10 cellular contexts compared by ENCODE assay signal in genomic region chr5:177507165-177507564, GRCh38. TPM values are rescaled to one million over a fixed set of nuclear protein-coding genes. Genes with fewer than 3 reads are reported as not detected.
A peak's percentile ranks its signal among the peaks of the same experiment; 100 is the strongest.
DNase-seq lines count a peak whose midpoint lies in the region; ATAC-seq and TF ChIP-seq lines count a peak whose summit lies in the region.
"Had no signal": no experiment of that assay in that cellular context is flagged by ENCODE, and none has a peak within 500 bp of the region (broad histone marks: within the 10 kb centered on the region; RNA-seq: fewer than 3 reads in every experiment).

No MANE protein-coding gene starts in this region.

- peaks cover 7% of the 10 kb centered on the region for H3K79me1 ChIP-seq in mesenchymal stem cell (replicated peaks; ENCODE audit: low read length, poor library complexity, severe bottlenecking)

- no peak overlapping the region for H3K18ac ChIP-seq in mesenchymal stem cell (ENCODE audit: low read depth in 1 of 2, low read length in 2 of 2)

- H3K14ac ChIP-seq in mesenchymal stem cell (ENCODE audit: low read length in 2 of 2) = no peak overlapping the region

- no peak for ATAC-seq in activated T-helper 17 cell treated with anti-CD3 and anti-CD28 coated beads, Interleukin-2, amount 50 U/mL, for 72 hours (replicated peaks)
- ATAC-seq in activated T-cell treated with anti-CD3 and anti-CD28 coated beads, Interleukin-2, amount 50 U/mL, for 72 hours (replicated peaks in 1 of 2) = no peak

- H3K9me3 Mint-ChIP-seq in activated T-helper 17 cell treated with anti-CD3 and anti-CD28 coated beads, Interleukin-2, amount 50 U/mL, for 72 hours = no peaks in the 10 kb centered on the region
- no peaks in the 10 kb centered on the region for H3K9me3 Mint-ChIP-seq in activated T-cell treated with anti-CD3 and anti-CD28 coated beads, Interleukin-2, amount 50 U/mL, for 72 hours
- H3K9me3 Mint-ChIP-seq in activated CD4-positive, alpha-beta T cell treated with anti-CD3 and anti-CD28 coated beads, Interleukin-2, amount 10 ng/mL, durations not matched to agents 24 days and 14 days = no peaks in the 10 kb centered on the region

- H3K4ac ChIP-seq in mesenchymal stem cell (ENCODE audit: low read depth in 1 of 2, low read length in 2 of 2) = no peak overlapping the region

- H3K36me3 ChIP-seq in mesenchymal stem cell (ENCODE audit: control insufficient read depth in 1 of 2, insufficient read depth in 2 of 2, low read depth in 1 of 2, low read length in 2 of 2) (peaks cover 19 to 71% of the 10 kb centered on the region in 2 experiments), MG63 (peaks cover 32% of the 10 kb centered on the region)

- peak overlapping the region; percentile 25 for H3K27ac Mint-ChIP-seq in activated T-helper 17 cell treated with anti-CD3 and anti-CD28 coated beads, Interleukin-2, amount 50 U/mL, for 72 hours
- no peak overlapping the region for H3K27ac Mint-ChIP-seq in activated T-cell treated with anti-CD3 and anti-CD28 coated beads, Interleukin-2, amount 50 U/mL, for 72 hours
- no peak overlapping the region for H3K27ac Mint-ChIP-seq in activated CD4-positive, alpha-beta T cell treated with anti-CD3 and anti-CD28 coated beads, Interleukin-2, amount 10 ng/mL, durations not matched to agents 24 days and 14 days

- H3K9me3 ChIP-seq in mesenchymal stem cell (ENCODE audit: control insufficient read depth, low read length) (no peaks in the 10 kb centered on the region), MG63 (no peaks in the 10 kb centered on the region)

- no peak overlapping the region for H3K4me2 ChIP-seq in mesenchymal stem cell (ENCODE audit: low read length, poor library complexity, severe bottlenecking)

- H3K27me3 Mint-ChIP-seq in activated T-helper 17 cell treated with anti-CD3 and anti-CD28 coated beads, Interleukin-2, amount 50 U/mL, for 72 hours = no peaks in the 10 kb centered on the region
- no peaks in the 10 kb centered on the region for H3K27me3 Mint-ChIP-seq in activated T-cell treated with anti-CD3 and anti-CD28 coated beads, Interleukin-2, amount 50 U/mL, for 72 hours (ENCODE audit: low read depth)
- no peaks in the 10 kb centered on the region for H3K27me3 Mint-ChIP-seq in activated CD4-positive, alpha-beta T cell treated with anti-CD3 and anti-CD28 coated beads, Interleukin-2, amount 10 ng/mL, durations not matched to agents 24 days and 14 days

- no peak overlapping the region for H2BK120ac ChIP-seq in mesenchymal stem cell (ENCODE audit: low read depth, low read length)

- H3K27ac ChIP-seq in HL-60 (replicated peaks) = peak overlapping the region; percentile 96
- no peak overlapping the region for H3K27ac ChIP-seq in mesenchymal stem cell (ENCODE audit: low read length, poor library complexity, severe bottlenecking)

- TF ChIP-seq CTCF in HL-60 (IDR thresholded peaks at IDR 0.05; ENCODE audit: insufficient read depth, low read length) = no peak

- DNase-seq in DMS114 treated with DMSO at 0.1 percent for 48 hours (lab: John Stamatoyannopoulos, UW; ENCODE audit: unreplicated experiment) (peak; percentile 23), HL-60 (ENCODE audit: low read depth in 1 of 2, low spot score in 1 of 2) (peak in 1 of 2 experiments; percentile 58), mesenchymal stem cell (peak; percentile 56), MG63 (no peak), NCI-H2227 (lab: John Stamatoyannopoulos, UW; ENCODE audit: unreplicated experiment) (no peak)
- no peak for DNase-seq in activated T-cell treated with anti-CD3 and anti-CD28 coated beads, Interleukin-2, amount 50 U/mL, for 72 hours
- DNase-seq in activated CD4-positive, alpha-beta T cell treated with anti-CD3 and anti-CD28 coated beads, Interleukin-2, amount 10 ng/mL, durations not matched to agents 24 days and 14 days = no peak
- DNase-seq: foreskin melanocyte, NCI-H1105 had no signal

- H3K4me1 ChIP-seq in mesenchymal stem cell (ENCODE audit: control insufficient read depth, insufficient read depth, low read depth, low read length) = peaks cover 9% of the 10 kb centered on the region

- no peaks in the 10 kb centered on the region for H3K4me1 Mint-ChIP-seq in activated T-helper 17 cell treated with anti-CD3 and anti-CD28 coated beads, Interleukin-2, amount 50 U/mL, for 72 hours
- H3K4me1 Mint-ChIP-seq in activated T-cell treated with anti-CD3 and anti-CD28 coated beads, Interleukin-2, amount 50 U/mL, for 72 hours (ENCODE audit: low read depth) = peaks cover 7% of the 10 kb centered on the region
- H3K4me1 Mint-ChIP-seq in activated CD4-positive, alpha-beta T cell treated with anti-CD3 and anti-CD28 coated beads, Interleukin-2, amount 10 ng/mL, durations not matched to agents 24 days and 14 days = peaks cover 4% of the 10 kb centered on the region

- H3K36me3 Mint-ChIP-seq in activated T-helper 17 cell treated with anti-CD3 and anti-CD28 coated beads, Interleukin-2, amount 50 U/mL, for 72 hours (ENCODE audit: low read depth) = peaks cover 15% of the 10 kb centered on the region
- peaks cover 0 to 6% of the 10 kb centered on the region in 2 donors for H3K36me3 Mint-ChIP-seq in activated T-cell treated with anti-CD3 and anti-CD28 coated beads, Interleukin-2, amount 50 U/mL, for 72 hours (ENCODE audit: insufficient read depth in 2 of 2)
- H3K36me3 Mint-ChIP-seq in activated CD4-positive, alpha-beta T cell treated with anti-CD3 and anti-CD28 coated beads, Interleukin-2, amount 10 ng/mL, durations not matched to agents 24 days and 14 days (ENCODE audit: low read depth) = peaks cover 14% of the 10 kb centered on the region

- no peaks in the 10 kb centered on the region for H3K27me3 ChIP-seq in HL-60 (ENCODE audit: insufficient read depth, poor library complexity, severe bottlenecking)
- H3K27me3 ChIP-seq in mesenchymal stem cell (ENCODE audit: control insufficient read depth in 1 of 2, insufficient read depth in 1 of 2, low read length in 2 of 2) = no peaks in the 10 kb centered on the region
- H3K27me3 ChIP-seq in MG63 = no peaks in the 10 kb centered on the region

- H3K4me3 ChIP-seq in HL-60 (replicated peaks; ENCODE audit: insufficient read depth, low read length) (peak overlapping the region; percentile 84), mesenchymal stem cell (ENCODE audit: insufficient read depth in 1 of 2, low read depth in 1 of 2, low read length in 2 of 2) (no peak overlapping the region), MG63 (no peak overlapping the region)

- no peak overlapping the region for H4K8ac ChIP-seq in mesenchymal stem cell (ENCODE audit: low read length)

- H2BK12ac ChIP-seq in mesenchymal stem cell (ENCODE audit: low read length in 2 of 2) = no peak overlapping the region

- H3K4me3 Mint-ChIP-seq in activated T-helper 17 cell treated with anti-CD3 and anti-CD28 coated beads, Interleukin-2, amount 50 U/mL, for 72 hours = no peak overlapping the region
- no peak overlapping the region for H3K4me3 Mint-ChIP-seq in activated T-cell treated with anti-CD3 and anti-CD28 coated beads, Interleukin-2, amount 50 U/mL, for 72 hours
- H3K4me3 Mint-ChIP-seq in activated CD4-positive, alpha-beta T cell treated with anti-CD3 and anti-CD28 coated beads, Interleukin-2, amount 10 ng/mL, durations not matched to agents 24 days and 14 days = no peak overlapping the region

- H2AFZ ChIP-seq in mesenchymal stem cell (ENCODE audit: low read depth, low read length) = no peak overlapping the region

- WGBS in mesenchymal stem cell = 90% methylated on average over 9 of the region's 9 CpGs

- no peak overlapping the region for H3K23ac ChIP-seq in mesenchymal stem cell (ENCODE audit: low read length in 2 of 2)

- H4K91ac ChIP-seq in mesenchymal stem cell (ENCODE audit: low read length) = no peak overlapping the region

- no peak overlapping the region for H2AK5ac ChIP-seq in mesenchymal stem cell (ENCODE audit: low read length, severe bottlenecking)

- no peak overlapping the region for H3K9ac ChIP-seq in mesenchymal stem cell (ENCODE audit: low read length)

- intact Hi-C loops in activated CD4-positive, alpha-beta T cell treated with anti-CD3 and anti-CD28 coated beads, Interleukin-2, amount 10 ng/mL, durations not matched to agents 24 days and 14 days (cut with micrococcal nuclease) = no loop called here

- no peak overlapping the region for H2BK5ac ChIP-seq in mesenchymal stem cell (ENCODE audit: low read depth, low read length, poor library complexity, severe bottlenecking)

- H2BK15ac ChIP-seq in mesenchymal stem cell (ENCODE audit: low read depth, poor library complexity, severe bottlenecking) = no peak overlapping the region

RNA-seq across cellular contexts. Expression of gene DOK3, which starts 2.5 kb away (rescaled TPM):
- 10 to 100 TPM in 1 of 2 donors, 1 to 10 TPM in 1; 5.6 to 13.7 TPM for total RNA-seq in activated T-helper 17 cell treated with anti-CD3 and anti-CD28 coated beads, Interleukin-2, amount 50 U/mL, for 72 hours
- 1.3 TPM for polyA plus RNA-seq in mesenchymal stem cell (2013, experiment 1 of 2)
- 1.4 TPM for polyA plus RNA-seq in mesenchymal stem cell (2013, experiment 2 of 2)
- 0.92 TPM in 1 of 2 replicates, not detected in the other for total RNA-seq in MG63 (2014; rRNA removed; shearing (Covaris generic); ENCODE audit: low replicate concordance)
- 1 to 10 TPM; 4.0 to 5.7 TPM for total RNA-seq in activated T-cell treated with anti-CD3 and anti-CD28 coated beads, Interleukin-2, amount 50 U/mL, for 72 hours
- 4.5 and 5.2 TPM in 2 replicates for total RNA-seq in activated CD4-positive, alpha-beta T cell treated with anti-CD3 and anti-CD28 coated beads, Interleukin-2, amount 10 ng/mL, durations not matched to agents 24 days and 14 days

RNA-seq across cellular contexts. Expression of gene DDX41, which starts 9.6 kb away (rescaled TPM):
- 100 to 1,000 TPM; 116 to 149 TPM for total RNA-seq in activated T-helper 17 cell treated with anti-CD3 and anti-CD28 coated beads, Interleukin-2, amount 50 U/mL, for 72 hours
- polyA plus RNA-seq in mesenchymal stem cell (2013, experiment 1 of 2) = 45.5 TPM
- polyA plus RNA-seq in mesenchymal stem cell (2013, experiment 2 of 2) = 41.7 TPM
- 125 and 127 TPM in 2 replicates for total RNA-seq in MG63 (2014; rRNA removed; shearing (Covaris generic); ENCODE audit: low replicate concordance)
- 100 to 1,000 TPM in 1 of 2 donors, 10 to 100 TPM in 1; 89.2 to 117 TPM for total RNA-seq in activated T-cell treated with anti-CD3 and anti-CD28 coated beads, Interleukin-2, amount 50 U/mL, for 72 hours
- 157 and 172 TPM in 2 replicates for total RNA-seq in activated CD4-positive, alpha-beta T cell treated with anti-CD3 and anti-CD28 coated beads, Interleukin-2, amount 10 ng/mL, durations not matched to agents 24 days and 14 days

RNA-seq across cellular contexts. Expression of gene PDLIM7, which starts 9.8 kb away (rescaled TPM):
- 10 to 100 TPM; 34.9 to 38.8 TPM for total RNA-seq in activated T-helper 17 cell treated with anti-CD3 and anti-CD28 coated beads, Interleukin-2, amount 50 U/mL, for 72 hours
- polyA plus RNA-seq in mesenchymal stem cell (2013, experiment 1 of 2) = 221 TPM
- 213 TPM for polyA plus RNA-seq in mesenchymal stem cell (2013, experiment 2 of 2)
- total RNA-seq in MG63 (2014; rRNA removed; shearing (Covaris generic); ENCODE audit: low replicate concordance) = 77.8 and 165 TPM in 2 replicates
- 10 to 100 TPM; 87.5 to 93.9 TPM for total RNA-seq in activated T-cell treated with anti-CD3 and anti-CD28 coated beads, Interleukin-2, amount 50 U/mL, for 72 hours
- total RNA-seq in activated CD4-positive, alpha-beta T cell treated with anti-CD3 and anti-CD28 coated beads, Interleukin-2, amount 10 ng/mL, durations not matched to agents 24 days and 14 days = 64.9 and 65.3 TPM in 2 replicates

RNA-seq across cellular contexts. Expression of gene DBN1, which starts 33.7 kb away (rescaled TPM):
- 1 to 10 TPM; 2.3 to 3.1 TPM for total RNA-seq in activated T-helper 17 cell treated with anti-CD3 and anti-CD28 coated beads, Interleukin-2, amount 50 U/mL, for 72 hours
- polyA plus RNA-seq in mesenchymal stem cell (2013, experiment 1 of 2) = 149 TPM
- polyA plus RNA-seq in mesenchymal stem cell (2013, experiment 2 of 2) = 150 TPM
- 245 and 334 TPM in 2 replicates for total RNA-seq in MG63 (2014; rRNA removed; shearing (Covaris generic); ENCODE audit: low replicate concordance)
- total RNA-seq in activated T-cell treated with anti-CD3 and anti-CD28 coated beads, Interleukin-2, amount 50 U/mL, for 72 hours = 10 to 100 TPM; 69.5 to 98.8 TPM
- total RNA-seq in activated CD4-positive, alpha-beta T cell treated with anti-CD3 and anti-CD28 coated beads, Interleukin-2, amount 10 ng/mL, durations not matched to agents 24 days and 14 days = 22.0 and 23.5 TPM in 2 replicates

RNA-seq across cellular contexts. Expression of gene FAM193B, which starts 47.2 kb away (rescaled TPM):
- 10 to 100 TPM; 67.5 to 72.3 TPM for total RNA-seq in activated T-helper 17 cell treated with anti-CD3 and anti-CD28 coated beads, Interleukin-2, amount 50 U/mL, for 72 hours
- 23.6 TPM for polyA plus RNA-seq in mesenchymal stem cell (2013, experiment 1 of 2)
- 21.0 TPM for polyA plus RNA-seq in mesenchymal stem cell (2013, experiment 2 of 2)
- total RNA-seq in MG63 (2014; rRNA removed; shearing (Covaris generic); ENCODE audit: low replicate concordance) = 17.5 and 22.3 TPM in 2 replicates
- 100 to 1,000 TPM in 1 of 2 donors, 10 to 100 TPM in 1; 79.6 to 105 TPM for total RNA-seq in activated T-cell treated with anti-CD3 and anti-CD28 coated beads, Interleukin-2, amount 50 U/mL, for 72 hours
- total RNA-seq in activated CD4-positive, alpha-beta T cell treated with anti-CD3 and anti-CD28 coated beads, Interleukin-2, amount 10 ng/mL, durations not matched to agents 24 days and 14 days = 71.2 and 85.5 TPM in 2 replicates

Comparison
In these comparisons a context has a peak if more than half of its experiments do, and no peak if none do; other contexts are left out.
1. DNase-seq: peak in DMS114 treated with DMSO at 0.1 percent for 48 hours (single experiment) and mesenchymal stem cell (single experiment); none in MG63 (single experiment), activated T-cell treated with anti-CD3 and anti-CD28 coated beads, Interleukin-2, amount 50 U/mL, for 72 hours (0 of 2), activated CD4-positive, alpha-beta T cell treated with anti-CD3 and anti-CD28 coated beads, Interleukin-2, amount 10 ng/mL, durations not matched to agents 24 days and 14 days (single experiment) and NCI-H2227 (single experiment).